9 cellular contexts compared by ENCODE assay signal in the genomic region with DNA sequence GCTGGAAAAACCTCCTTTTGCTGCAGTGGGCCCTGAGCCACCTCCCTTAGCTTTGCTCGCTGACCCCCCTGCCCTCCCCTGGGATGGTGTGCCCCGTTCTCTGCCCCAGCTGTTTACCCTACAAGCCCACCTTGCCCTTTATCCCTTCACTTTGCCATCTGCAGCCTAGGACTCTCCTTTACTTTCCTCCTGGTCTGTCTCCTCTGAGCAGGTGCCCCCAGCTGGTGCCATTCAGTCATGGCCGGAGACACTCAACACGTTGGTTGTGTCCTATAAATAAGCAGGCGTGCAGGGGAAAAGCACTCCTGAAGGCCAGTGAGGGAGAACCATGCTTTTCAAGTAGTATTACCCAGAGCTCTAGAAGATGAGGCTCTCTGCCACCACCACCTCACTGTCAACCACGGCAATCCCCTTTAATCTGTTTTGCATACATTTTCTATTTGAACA. TPM values are rescaled to one million over a fixed set of nuclear protein-coding genes. Genes with fewer than 3 reads are reported as not detected.
DNase-seq lines count a peak whose midpoint lies in the region; ATAC-seq and TF ChIP-seq lines count a peak whose summit lies in the region.
"Had no signal": no experiment of that assay in that cellular context is flagged by ENCODE, and none has a peak within 500 bp of the region (broad histone marks: within the 10 kb centered on the region; RNA-seq: fewer than 3 reads in every experiment).

No MANE protein-coding gene starts in this region.

- H3K27me3 ChIP-seq in HUES64 (ENCODE audit: insufficient read depth, low read length) (peaks cover 1% of the 10 kb centered on the region; the same call in 1 of the 2 replicates), upper lobe of right lung (no peaks in the 10 kb centered on the region), GM23248 (replicated peaks; ENCODE audit: insufficient read depth) (no peaks in the 10 kb centered on the region)

- H3K36me3 ChIP-seq in HUES64 (ENCODE audit: insufficient read depth, low read length) (no peaks in the 10 kb centered on the region; the same call in 1 of the 2 replicates), upper lobe of right lung (no peaks in the 10 kb centered on the region), GM23248 (ENCODE audit: low read depth) (no peaks in the 10 kb centered on the region)

- POLR2A ChIA-PET in activated CD4-positive, alpha-beta memory T cell treated with anti-CD3 and anti-CD28 coated beads for 36 hours (lab: Charles Lee), result no interaction called here
- POLR2A ChIA-PET in activated CD4-positive, alpha-beta memory T cell treated with anti-CD3 and anti-CD28 coated beads, Interleukin-2, amount 10 ng/mL, durations not matched to agents 7 days and 5 days (lab: Charles Lee), result interaction anchor here (1.1 to 2.6 kb wide), 2 partner anchors 8 to 30 kb away, joined by 3 to 7 read pairs; no protein-coding TSS in a partner anchor

- peaks cover 25% of the 10 kb centered on the region for H3K4me1 Mint-ChIP-seq in activated CD4-positive, alpha-beta memory T cell treated with anti-CD3 and anti-CD28 coated beads for 36 hours (ENCODE audit: low read depth)
- peaks cover 24% of the 10 kb centered on the region for H3K4me1 Mint-ChIP-seq in activated CD4-positive, alpha-beta memory T cell treated with anti-CD3 and anti-CD28 coated beads, Interleukin-2, amount 10 ng/mL, durations not matched to agents 7 days and 5 days

- H3K27ac ChIP-seq in HUES64 (ENCODE audit: low read depth, low read length), result peak overlapping the region; percentile 32; the same call in 1 of the 2 replicates
- H3K27ac ChIP-seq in upper lobe of right lung, result peak overlapping the region; percentile 25
- no peak overlapping the region for H3K27ac ChIP-seq in GM23248
- H3K27ac ChIP-seq: VCaP had no signal

- no peak for ATAC-seq in upper lobe of right lung

- CTCF ChIA-PET in activated CD4-positive, alpha-beta memory T cell treated with anti-CD3 and anti-CD28 coated beads for 36 hours (lab: Charles Lee), result interaction anchor here (1.0 to 1.7 kb wide), 2 partner anchors 11 to 33 kb away, joined by 5 to 8 read pairs; no protein-coding TSS in a partner anchor
- CTCF ChIA-PET in activated CD4-positive, alpha-beta memory T cell treated with anti-CD3 and anti-CD28 coated beads, Interleukin-2, amount 10 ng/mL, durations not matched to agents 7 days and 5 days (lab: Charles Lee), result interaction anchor here (1.2 to 2.1 kb wide), 2 partner anchors 15 to 32 kb away, joined by 3 to 9 read pairs; no protein-coding TSS in a partner anchor

- no peak for TF ChIP-seq CTCF in upper lobe of right lung (IDR thresholded peaks at IDR 0.05)

- no peaks in the 10 kb centered on the region for H3K79me2 ChIP-seq in GM23248 (ENCODE audit: insufficient read depth)

- intact Hi-C loops in activated CD4-positive, alpha-beta memory T cell treated with anti-CD3 and anti-CD28 coated beads for 36 hours (cut with micrococcal nuclease), result no loop called here
- intact Hi-C loops in upper lobe of right lung (cut with DNase I), result no loop called here

- WGBS in HUES64, result 87% methylated on average over 6 of the region's 6 CpGs
- WGBS in GM23248 (ENCODE audit: low coverage in 1 of 2, low lambda C conversion rate in 2 of 2, missing lambda C conversion rate in 2 of 2), 2 experiments, result 85 to 90% methylated on average over 6 of the region's 6 CpGs

- H2AFZ ChIP-seq in GM23248, result no peak overlapping the region

- H3K9ac ChIP-seq in HUES64 (ENCODE audit: low read depth, low read length) (no peak overlapping the region), GM23248 (no peak overlapping the region)

- H3K27ac Mint-ChIP-seq in activated CD4-positive, alpha-beta memory T cell treated with anti-CD3 and anti-CD28 coated beads for 36 hours, result peak overlapping the region; percentile 60
- H3K27ac Mint-ChIP-seq in activated CD4-positive, alpha-beta memory T cell treated with anti-CD3 and anti-CD28 coated beads, Interleukin-2, amount 10 ng/mL, durations not matched to agents 7 days and 5 days, result no peak overlapping the region

- H3K4me3 Mint-ChIP-seq in activated CD4-positive, alpha-beta memory T cell treated with anti-CD3 and anti-CD28 coated beads for 36 hours, result no peak overlapping the region
- H3K4me3 Mint-ChIP-seq in activated CD4-positive, alpha-beta memory T cell treated with anti-CD3 and anti-CD28 coated beads, Interleukin-2, amount 10 ng/mL, durations not matched to agents 7 days and 5 days, result no peak overlapping the region

- DNase-seq in activated CD4-positive, alpha-beta memory T cell treated with anti-CD3 and anti-CD28 coated beads for 36 hours, result no peak
- DNase-seq in activated CD4-positive, alpha-beta memory T cell treated with anti-CD3 and anti-CD28 coated beads, Interleukin-2, amount 10 ng/mL, durations not matched to agents 7 days and 5 days, result no peak
- DNase-seq in islet precursor cell (peak; percentile 29), upper lobe of right lung (no peak), GM23248 (no peak), iPS-NIHi7 (ENCODE audit: extremely low spot score) (no peak), NCI-H526 treated with DMSO at 0.1 percent for 48 hours (lab: John Stamatoyannopoulos, UW) (no peak)

- H3K4me1 ChIP-seq in HUES64 (ENCODE audit: insufficient read depth, low read length) (peaks cover 50% of the 10 kb centered on the region), upper lobe of right lung (peaks cover 63% of the 10 kb centered on the region), GM23248 (ENCODE audit: insufficient read depth) (no peaks in the 10 kb centered on the region)

- H3K9me2 ChIP-seq in GM23248 (ENCODE audit: insufficient read depth), result no peaks in the 10 kb centered on the region

- no peaks in the 10 kb centered on the region for H4K20me1 ChIP-seq in GM23248 (ENCODE audit: insufficient read depth)

- in situ Hi-C loops in GM23248 (cut with MboI), result no loop called here

- no peak overlapping the region for H3K4me2 ChIP-seq in GM23248 (ENCODE audit: unreplicated experiment)

- no peaks in the 10 kb centered on the region for H3K9me3 Mint-ChIP-seq in activated CD4-positive, alpha-beta memory T cell treated with anti-CD3 and anti-CD28 coated beads for 36 hours
- no peaks in the 10 kb centered on the region for H3K9me3 Mint-ChIP-seq in activated CD4-positive, alpha-beta memory T cell treated with anti-CD3 and anti-CD28 coated beads, Interleukin-2, amount 10 ng/mL, durations not matched to agents 7 days and 5 days

- H3K36me3 Mint-ChIP-seq in activated CD4-positive, alpha-beta memory T cell treated with anti-CD3 and anti-CD28 coated beads for 36 hours, result no peaks in the 10 kb centered on the region
- H3K36me3 Mint-ChIP-seq in activated CD4-positive, alpha-beta memory T cell treated with anti-CD3 and anti-CD28 coated beads, Interleukin-2, amount 10 ng/mL, durations not matched to agents 7 days and 5 days (ENCODE audit: low read depth), result no peaks in the 10 kb centered on the region

- H3K27me3 Mint-ChIP-seq in activated CD4-positive, alpha-beta memory T cell treated with anti-CD3 and anti-CD28 coated beads for 36 hours, result no peaks in the 10 kb centered on the region
- H3K27me3 Mint-ChIP-seq in activated CD4-positive, alpha-beta memory T cell treated with anti-CD3 and anti-CD28 coated beads, Interleukin-2, amount 10 ng/mL, durations not matched to agents 7 days and 5 days, result no peaks in the 10 kb centered on the region

- no peaks in the 10 kb centered on the region for H3F3A ChIP-seq in GM23248 (ENCODE audit: insufficient read depth)

- H3K9me3 ChIP-seq in HUES64 (ENCODE audit: insufficient read depth, low read depth, low read length) (no peaks in the 10 kb centered on the region), upper lobe of right lung (no peaks in the 10 kb centered on the region), GM23248 (ENCODE audit: low read depth) (no peaks in the 10 kb centered on the region)

- H3K4me3 ChIP-seq in HUES64 (ENCODE audit: low read length) (no peak overlapping the region), upper lobe of right lung (no peak overlapping the region), GM23248 (no peak overlapping the region)

RNA-seq across cellular contexts. Expression of gene RASSF4, which starts 6.1 kb away (rescaled TPM):
- 1 to 10 TPM in 1 of 2 experiments, under 1 TPM in 1; 0.77 to 1.1 TPM for total RNA-seq in activated CD4-positive, alpha-beta memory T cell treated with anti-CD3 and anti-CD28 coated beads for 36 hours
- 1 to 10 TPM in 1 of 2 experiments, under 1 TPM in 1; 0.50 to 1.2 TPM for total RNA-seq in activated CD4-positive, alpha-beta memory T cell treated with anti-CD3 and anti-CD28 coated beads, Interleukin-2, amount 10 ng/mL, durations not matched to agents 7 days and 5 days
- 6.7 TPM for polyA plus RNA-seq in HUES64 (2013, experiment 1 of 2)
- 7.4 TPM for polyA plus RNA-seq in HUES64 (2013, experiment 2 of 2)
- 40.9 TPM for total RNA-seq in upper lobe of right lung
- 1.0 and 2.1 TPM in 2 replicates for total RNA-seq in GM23248 (2014; rRNA removed; shearing (Covaris generic))
- 2.3 and 2.9 TPM in 2 replicates for polyA plus RNA-seq in GM23248 (2016; fragmentation: Nextera tagmentation; extraction: Ambion mirVana)

RNA-seq across cellular contexts. Expression of gene DEPP1, which starts 12.9 kb away (rescaled TPM):
- total RNA-seq in activated CD4-positive, alpha-beta memory T cell treated with anti-CD3 and anti-CD28 coated beads for 36 hours, result under 1 TPM; 0.34 to 0.40 TPM
- 1 to 10 TPM; 1.2 to 1.9 TPM for total RNA-seq in activated CD4-positive, alpha-beta memory T cell treated with anti-CD3 and anti-CD28 coated beads, Interleukin-2, amount 10 ng/mL, durations not matched to agents 7 days and 5 days
- polyA plus RNA-seq in HUES64 (2013, experiment 1 of 2), result 0.75 TPM
- polyA plus RNA-seq in HUES64 (2013, experiment 2 of 2), result 1.1 TPM
- total RNA-seq in upper lobe of right lung, result 160 TPM
- 7.0 and 10.1 TPM in 2 replicates for total RNA-seq in GM23248 (2014; rRNA removed; shearing (Covaris generic))
- 10.2 and 13.8 TPM in 2 replicates for polyA plus RNA-seq in GM23248 (2016; fragmentation: Nextera tagmentation; extraction: Ambion mirVana)

RNA-seq across cellular contexts. Expression of gene ZNF22, which starts 35.0 kb away (rescaled TPM):
- total RNA-seq in activated CD4-positive, alpha-beta memory T cell treated with anti-CD3 and anti-CD28 coated beads for 36 hours, result 10 to 100 TPM; 19.3 to 19.9 TPM
- 10 to 100 TPM; 22.9 to 24.7 TPM for total RNA-seq in activated CD4-positive, alpha-beta memory T cell treated with anti-CD3 and anti-CD28 coated beads, Interleukin-2, amount 10 ng/mL, durations not matched to agents 7 days and 5 days
- 41.8 TPM for polyA plus RNA-seq in HUES64 (2013, experiment 1 of 2)
- polyA plus RNA-seq in HUES64 (2013, experiment 2 of 2), result 51.5 TPM
- 26.9 TPM for total RNA-seq in upper lobe of right lung
- total RNA-seq in GM23248 (2014; rRNA removed; shearing (Covaris generic)), result 14.0 and 15.5 TPM in 2 replicates
- 16.7 and 17.3 TPM in 2 replicates for polyA plus RNA-seq in GM23248 (2016; fragmentation: Nextera tagmentation; extraction: Ambion mirVana)

RNA-seq across cellular contexts. Expression of gene TMEM72, which starts 54.5 kb away (rescaled TPM):
- total RNA-seq in activated CD4-positive, alpha-beta memory T cell treated with anti-CD3 and anti-CD28 coated beads for 36 hours, result not detected
- total RNA-seq in activated CD4-positive, alpha-beta memory T cell treated with anti-CD3 and anti-CD28 coated beads, Interleukin-2, amount 10 ng/mL, durations not matched to agents 7 days and 5 days, result not detected
- 0.05 TPM for polyA plus RNA-seq in HUES64 (2013, experiment 1 of 2)
- polyA plus RNA-seq in HUES64 (2013, experiment 2 of 2), result not detected
- not detected for total RNA-seq in upper lobe of right lung
- total RNA-seq in GM23248 (2014; rRNA removed; shearing (Covaris generic)), result not detected in 2 replicates
- polyA plus RNA-seq in GM23248 (2016; fragmentation: Nextera tagmentation; extraction: Ambion mirVana), result not detected in 2 replicates

Comparison
In these comparisons a context has a peak if more than half of its experiments do, and no peak if none do; other contexts are left out.
1. RNA of gene RASSF4, which starts 6.1 kb away (total RNA-seq): 40.9 TPM in upper lobe of right lung (single experiment); 1.0 to 2.1 TPM in GM23248, 0.50 to 1.2 TPM in activated CD4-positive, alpha-beta memory T cell treated with anti-CD3 and anti-CD28 coated beads, Interleukin-2, amount 10 ng/mL, durations not matched to agents 7 days and 5 days and 0.77 to 1.1 TPM in activated CD4-positive, alpha-beta memory T cell treated with anti-CD3 and anti-CD28 coated beads for 36 hours; every median in the first group is over 10 times any median in the second.
2. RNA of gene DEPP1, which starts 12.9 kb away (total RNA-seq): 160 TPM in upper lobe of right lung (single experiment); 7.0 to 10.1 TPM in GM23248, 1.2 to 1.9 TPM in activated CD4-positive, alpha-beta memory T cell treated with anti-CD3 and anti-CD28 coated beads, Interleukin-2, amount 10 ng/mL, durations not matched to agents 7 days and 5 days and 0.34 to 0.40 TPM in activated CD4-positive, alpha-beta memory T cell treated with anti-CD3 and anti-CD28 coated beads for 36 hours; every median in the first group is over 10 times any median in the second.